27 cellular contexts compared by ENCODE assay signal in genomic region chr11:9473408-9473807, GRCh38. TPM values are rescaled to one million over a fixed set of nuclear protein-coding genes. Genes with fewer than 3 reads are reported as not detected.
DNase-seq lines count a peak whose midpoint lies in the region; ATAC-seq, FAIRE-seq and TF ChIP-seq lines count a peak whose summit lies in the region.
"Had no signal": no experiment of that assay in that cellular context is flagged by ENCODE, and none has a peak within 500 bp of the region (broad histone marks: within the 10 kb centered on the region; RNA-seq: fewer than 3 reads in every experiment).

No MANE protein-coding gene starts in this region.

- POLR2A ChIA-PET in WTC11 (lab: Charles Lee): no interaction called here

- H3K27ac ChIP-seq in smooth muscle cell (ENCODE audit: low read depth): peak overlapping the region; percentile 2
- H3K27ac ChIP-seq: left lung had no signal

- H3K79me2 ChIP-seq in smooth muscle cell (ENCODE audit: low read depth): peaks cover 21% of the 10 kb centered on the region

- no peak overlapping the region for H2AFZ ChIP-seq in smooth muscle cell (ENCODE audit: low read depth)

- ATAC-seq in WTC11 (no peak), GM21723 (IDR thresholded peaks at IDR 0.05; ENCODE audit: unreplicated experiment) (no peak)
- ATAC-seq: activated CD8-positive, alpha-beta T cell treated with anti-CD3 and anti-CD28 coated beads for 36 hours; left lung; natural killer cell had no signal

- H3K4me3 ChIP-seq in smooth muscle cell: no peak overlapping the region
- H3K4me3 ChIP-seq: left lung, MG63 had no signal

- H3K4me1 ChIP-seq in smooth muscle cell (ENCODE audit: low read depth): no peaks in the 10 kb centered on the region
- H3K4me1 ChIP-seq: BE2C, left lung had no signal

- peaks cover 47% of the 10 kb centered on the region for H3K36me3 Mint-ChIP-seq in WTC11

- peaks cover 25% of the 10 kb centered on the region for H4K20me1 ChIP-seq in smooth muscle cell (ENCODE audit: low read depth)

- no peak overlapping the region for H3K9ac ChIP-seq in smooth muscle cell (ENCODE audit: low read depth)

- H3K9me3 ChIP-seq in smooth muscle cell (replicated peaks; ENCODE audit: low read depth): no peaks in the 10 kb centered on the region
- H3K9me3 ChIP-seq: BE2C, left lung, MG63 had no signal

- no peaks in the 10 kb centered on the region for H3K4me1 Mint-ChIP-seq in WTC11

- H3K9me3 Mint-ChIP-seq in WTC11: no peaks in the 10 kb centered on the region
- H3K9me3 Mint-ChIP-seq: activated CD8-positive, alpha-beta T cell treated with anti-CD3 and anti-CD28 coated beads for 36 hours; natural killer cell had no signal

- H3K36me3 ChIP-seq in smooth muscle cell (ENCODE audit: low read depth): peaks cover 13% of the 10 kb centered on the region

- no peak for TF ChIP-seq CTCF in smooth muscle cell (IDR thresholded peaks at IDR 0.05; ENCODE audit: borderline replicate concordance, insufficient read depth, poor library complexity, severe bottlenecking)
- TF ChIP-seq CTCF in WTC11 (IDR thresholded peaks at IDR 0.05): no peak

- no peak for FAIRE-seq in RCC 7860 (lab: Jason Lieb, UNC)
- FAIRE-seq in GM12891 (lab: Jason Lieb, UNC): no peak
- FAIRE-seq: A204.1, GM18507 had no signal

- H3K27me3 ChIP-seq in smooth muscle cell (ENCODE audit: low read depth): no peaks in the 10 kb centered on the region
- H3K27me3 ChIP-seq: BE2C, left lung, MG63 had no signal

- H3K4me3 Mint-ChIP-seq in WTC11: no peak overlapping the region
- H3K4me3 Mint-ChIP-seq: activated CD8-positive, alpha-beta T cell treated with anti-CD3 and anti-CD28 coated beads for 36 hours; natural killer cell had no signal

- H3K27ac Mint-ChIP-seq in WTC11: no peak overlapping the region
- H3K27ac Mint-ChIP-seq: activated CD8-positive, alpha-beta T cell treated with anti-CD3 and anti-CD28 coated beads for 36 hours had no signal

- H3F3A ChIP-seq in smooth muscle cell (ENCODE audit: low read depth): no peaks in the 10 kb centered on the region

- H3K27me3 Mint-ChIP-seq in WTC11 (ENCODE audit: low read depth): no peaks in the 10 kb centered on the region
- H3K27me3 Mint-ChIP-seq: activated CD8-positive, alpha-beta T cell treated with anti-CD3 and anti-CD28 coated beads for 36 hours had no signal

- peak; percentile 37 for DNase-seq in NCI-H748 (lab: John Stamatoyannopoulos, UW; ENCODE audit: unreplicated experiment)
- no peak for DNase-seq in NCI-H748 treated with DMSO at 0.1 percent for 48 hours (lab: John Stamatoyannopoulos, UW)
- DNase-seq in RCC 7860 (ENCODE audit: low spot score): peak; percentile 73
- peak; percentile 76 for DNase-seq in kidney tubule cell (ENCODE audit: low spot score)
- DNase-seq in smooth muscle cell (lab: John Stamatoyannopoulos, UW; ENCODE audit: unreplicated experiment): no peak
- DNase-seq in WTC11 (ENCODE audit: low spot score): no peak
- no peak for DNase-seq in GM12891 (ENCODE audit: insufficient read length, low spot score)
- DNase-seq: activated CD4-positive, CD25-positive, alpha-beta regulatory T cell treated with anti-CD3 and anti-CD28 coated beads, Interleukin-2, amount 50 U/mL, for 72 hours; activated CD8-positive, alpha-beta T cell treated with anti-CD3 and anti-CD28 coated beads for 36 hours; activated effector memory CD4-positive, alpha-beta T cell treated with Interleukin-2 at 50 U/mL for 16 hours; BE2C; cerebellar nuclear complex; GDM1; GOT3; KBM-7; left lung; MG63; midbrain; natural killer cell; NCI-H1436; NCI-H774; OCI-M1; Right ventricle myocardium superior; trophoblast cell had no signal

- CTCF ChIA-PET in WTC11 (lab: Charles Lee): interaction anchor here (2.7 kb wide), 1 partner anchor 33 kb away, joined by 11 read pairs; no protein-coding TSS in a partner anchor

- H3K4me2 ChIP-seq in smooth muscle cell: no peak overlapping the region

- no peak for TF ChIP-seq POLR2A in GM12891 (IDR thresholded peaks at IDR 0.05; ENCODE audit: low read depth, low read length)

TF ChIP-seq in WTC11, 78 proteins besides CTCF, POLR2A, EP300 and RAD21 (continues in another document):
- TF ChIP-seq ZNF263 (CRISPR knock-in tag; IDR thresholded peaks at IDR 0.05; ENCODE audit: low read depth) (no peak), E2F5 (CRISPR knock-in tag; IDR thresholded peaks at IDR 0.05) (no peak), TEAD1 (CRISPR knock-in tag; IDR thresholded peaks at IDR 0.05) (no peak), CREB1 (CRISPR knock-in tag; IDR thresholded peaks at IDR 0.05) (no peak), FOXJ3 (CRISPR knock-in tag; IDR thresholded peaks at IDR 0.05; ENCODE audit: borderline replicate concordance) (no peak), ZNF416 (CRISPR knock-in tag; IDR thresholded peaks at IDR 0.05) (no peak), ZNF671 (CRISPR knock-in tag; IDR thresholded peaks at IDR 0.05) (no peak), ZNF425 (CRISPR knock-in tag; conservative IDR thresholded peaks at IDR 0.05) (no peak), RELA (CRISPR knock-in tag; IDR thresholded peaks at IDR 0.05; ENCODE audit: borderline replicate concordance) (no peak)

TF ChIP-seq in GM12891, 5 proteins besides CTCF, POLR2A, EP300 and RAD21:
- TF ChIP-seq SPI1 (IDR thresholded peaks at IDR 0.05; ENCODE audit: low read depth, low read length) (no peak), POLR2AphosphoS5 (IDR thresholded peaks at IDR 0.05; ENCODE audit: low read depth, low read length) (no peak)

RNA-seq across cellular contexts. Expression of gene ZNF143, which starts 12.6 kb away (rescaled TPM):
- total RNA-seq in smooth muscle cell (48.6 and 52.4 TPM in 2 replicates), WTC11 (2021) (34.0 to 35.8 TPM (median 34.0 TPM) in 3 replicates)
- polyA plus RNA-seq in smooth muscle cell: 30.9 and 35.1 TPM in 2 replicates
- polyA plus RNA-seq in GM12891 (2012; ENCODE audit: low read depth, missing spikeins): 12.3 TPM

Comparison
In these comparisons a context has a peak if more than half of its experiments do, and no peak if none do; other contexts are left out.
1. DNase-seq: peak in NCI-H748 (single experiment), RCC 7860 (single experiment) and kidney tubule cell (single experiment); none in NCI-H748 treated with DMSO at 0.1 percent for 48 hours (single experiment), smooth muscle cell (single experiment), WTC11 (single experiment) and GM12891 (single experiment).